24 cellular contexts compared by ENCODE assay signal in genomic region chr10:29941476-29941875, GRCh38.
"Had no signal": no experiment of that assay in that cellular context is flagged by ENCODE, and none has a peak within 500 bp of the region (broad histone marks: within the 10 kb centered on the region; RNA-seq: fewer than 3 reads in every experiment).

No MANE protein-coding gene starts in this region.

- H3K4me3 ChIP-seq: colonic mucosa, coronary artery, dorsolateral prefrontal cortex, esophagus muscularis mucosa, esophagus squamous epithelium, gastrocnemius medialis, gastroesophageal sphincter, heart left ventricle, heart right ventricle, hepatocyte had no signal

- H3K4me1 ChIP-seq: colonic mucosa, foreskin keratinocyte had no signal

- H3K27ac ChIP-seq: colonic mucosa, coronary artery, dorsolateral prefrontal cortex, epithelial cell of prostate, esophagus muscularis mucosa, esophagus squamous epithelium, foreskin keratinocyte, gastrocnemius medialis, gastroesophageal sphincter, heart left ventricle, heart right ventricle, hepatocyte had no signal

- H3K9me3 ChIP-seq: colonic mucosa, esophagus muscularis mucosa, esophagus squamous epithelium, gastrocnemius medialis, gastroesophageal sphincter had no signal

- H3K79me2 ChIP-seq: hepatocyte had no signal

- H2AFZ ChIP-seq: hepatocyte had no signal

- H3K4me2 ChIP-seq: hepatocyte had no signal

- H3K36me3 ChIP-seq: colonic mucosa, esophagus muscularis mucosa, esophagus squamous epithelium, gastrocnemius medialis, gastroesophageal sphincter, heart left ventricle, heart right ventricle had no signal

- H3K27me3 ChIP-seq: colonic mucosa, esophagus muscularis mucosa, esophagus squamous epithelium, foreskin keratinocyte, gastrocnemius medialis, gastroesophageal sphincter, heart left ventricle, heart right ventricle, hepatocyte had no signal

- ATAC-seq: effector memory CD8-positive, alpha-beta T cell; esophagus mucosa; foreskin keratinocyte; gastrocnemius medialis; gastroesophageal sphincter; heart left ventricle; heart right ventricle had no signal

- DNase-seq: colonic mucosa; cortex of kidney; dermis blood vessel endothelial cell; dorsolateral prefrontal cortex; effector CD4-positive, alpha-beta T cell; effector CD8-positive, alpha-beta T cell; effector memory CD4-positive, alpha-beta T cell; effector memory CD8-positive, alpha-beta T cell; endodermal cell; erythroblast; esophagus squamous epithelium; foreskin fibroblast; foreskin keratinocyte; foreskin melanocyte; gastrocnemius medialis; glutamatergic neuron; heart left ventricle; heart right ventricle had no signal
